In genomic region chr22:23538502-23538860, GRCh38 we compare ENCODE assay signal across 1 cellular context.
TF ChIP-seq lines count a peak whose summit lies in the region.

No MANE protein-coding gene starts in this region.

TF ChIP-seq in HepG2, 621 proteins besides CTCF, POLR2A, EP300 and RAD21 (continued from another document):
- TF ChIP-seq ZBTB33 (CRISPR knock-in tag; IDR thresholded peaks at IDR 0.05) (peak; percentile 42; the same call in 1 of the 2 replicates), GFI1 (CRISPR knock-in tag; IDR thresholded peaks at IDR 0.05; ENCODE audit: borderline replicate concordance) (peak; percentile 6; the same call in 1 of the 2 replicates), ZNF121 (CRISPR knock-in tag; IDR thresholded peaks at IDR 0.05) (no peak), ZBTB42 (CRISPR knock-in tag; IDR thresholded peaks at IDR 0.05) (0 out of 2 replicates have a peak, but pooled peaks have one; percentile 12)
